Comparison of ENCODE assay signal across 24 cellular contexts in genomic region chr11:131491503-131491902, GRCh38.
A peak's percentile ranks its signal among the peaks of the same experiment; 100 is the strongest.
DNase-seq lines count a peak whose midpoint lies in the region; ATAC-seq and TF ChIP-seq lines count a peak whose summit lies in the region.
"Had no signal": no experiment of that assay in that cellular context is flagged by ENCODE, and none has a peak within 500 bp of the region (broad histone marks: within the 10 kb centered on the region; RNA-seq: fewer than 3 reads in every experiment).

No MANE protein-coding gene starts in this region.

- TF ChIP-seq CTCF in AG04449 (IDR thresholded peaks at IDR 0.05; ENCODE audit: insufficient read depth, low read length, missing control alignments), result no peak
- TF ChIP-seq CTCF in IMR-90 (conservative IDR thresholded peaks at IDR 0.05; ENCODE audit: low read depth, low read length), result no peak
- no peak for TF ChIP-seq CTCF in brain microvascular endothelial cell (IDR thresholded peaks at IDR 0.05; ENCODE audit: low read depth, low read length, missing control alignments)
- TF ChIP-seq CTCF in hepatocyte (IDR thresholded peaks at IDR 0.05; ENCODE audit: poor library complexity), result no peak

- H3K9me1 ChIP-seq in IMR-90 (ENCODE audit: insufficient read depth, low read length), result no peaks in the 10 kb centered on the region

- H3K27ac Mint-ChIP-seq in activated naive CD8-positive, alpha-beta T cell treated with anti-CD3 and anti-CD28 coated beads, Interleukin-2, amount 50 U/mL, for 24 hours, result no peak overlapping the region
- H3K27ac Mint-ChIP-seq: activated CD8-positive, alpha-beta T cell treated with anti-CD3 and anti-CD28 coated beads for 36 hours; activated T-cell treated with anti-CD3 and anti-CD28 coated beads, Interleukin-2, amount 50 U/mL, for 24 hours; effector memory CD8-positive, alpha-beta T cell; GM23338; naive B cell had no signal

- H4K20me1 ChIP-seq in IMR-90 (ENCODE audit: insufficient read depth, low read length) (no peaks in the 10 kb centered on the region), hepatocyte (ENCODE audit: insufficient read depth, poor library complexity, severe bottlenecking) (no peaks in the 10 kb centered on the region)

- H3K4ac ChIP-seq in IMR-90 (ENCODE audit: low read depth, low read length), result no peak overlapping the region

- H2AK9ac ChIP-seq in IMR-90 (replicated peaks; ENCODE audit: low read depth, low read length, poor library complexity), result no peak overlapping the region

- no peak overlapping the region for H2BK20ac ChIP-seq in IMR-90 (ENCODE audit: low read depth, low read length)

- WGBS in IMR-90 (ENCODE audit: extremely low coverage in 2 of 2, insufficient read length in 1 of 2), 2 experiments, result no CpG with 5 or more reads among the region's 4 CpGs
- WGBS in hepatocyte (ENCODE audit: low lambda C conversion rate, missing lambda C conversion rate), result 67% methylated on average over 4 of the region's 4 CpGs

- no peak overlapping the region for H2AK5ac ChIP-seq in IMR-90 (ENCODE audit: low read depth, low read length)

- no peak overlapping the region for H4K5ac ChIP-seq in IMR-90 (ENCODE audit: low read depth, low read length)

- H3K79me1 ChIP-seq in IMR-90 (ENCODE audit: low read depth in 1 of 2, low read length in 2 of 2), result no peaks in the 10 kb centered on the region

- no peaks in the 10 kb centered on the region for H3K79me2 ChIP-seq in hepatocyte

- no peak for TF ChIP-seq POLR2A in IMR-90 (IDR thresholded peaks at IDR 0.05; ENCODE audit: low read depth, low read length)

- H3K4me2 ChIP-seq in IMR-90 (ENCODE audit: low read depth, low read length) (no peak overlapping the region), hepatocyte (no peak overlapping the region)
- H3K4me2 ChIP-seq: GM23338, KMS-11 had no signal

- H3K9me2 ChIP-seq in hepatocyte (replicated peaks; ENCODE audit: insufficient read depth), result no peaks in the 10 kb centered on the region

- H3K4me3 ChIP-seq in AG04449 (ENCODE audit: low read depth, low read length), result no peak overlapping the region
- no peak overlapping the region for H3K4me3 ChIP-seq in IMR-90 (ENCODE audit: insufficient read depth, low read depth, low read length)
- H3K4me3 ChIP-seq in brain microvascular endothelial cell (ENCODE audit: low read depth, low read length), result no peak overlapping the region
- H3K4me3 ChIP-seq in hepatocyte, result no peak overlapping the region
- H3K4me3 ChIP-seq: esophagus squamous epithelium, GM23338, right lobe of liver, uterus had no signal

- no peaks in the 10 kb centered on the region for H3K36me3 ChIP-seq in IMR-90 (ENCODE audit: control insufficient read depth, insufficient read depth, low read length)
- H3K36me3 ChIP-seq in brain microvascular endothelial cell (replicated peaks), result no peaks in the 10 kb centered on the region
- H3K36me3 ChIP-seq in hepatocyte (replicated peaks; ENCODE audit: insufficient read depth, low read depth), result no peaks in the 10 kb centered on the region
- H3K36me3 ChIP-seq: esophagus squamous epithelium, right lobe of liver, uterus had no signal

- H3K56ac ChIP-seq in IMR-90 (ENCODE audit: extremely low read depth, insufficient read depth, low read length), result no peak overlapping the region

- H3K9ac ChIP-seq in IMR-90 (ENCODE audit: low read depth, low read length), result no peak overlapping the region
- H3K9ac ChIP-seq: KMS-11 had no signal

- no peak overlapping the region for H4K8ac ChIP-seq in IMR-90 (ENCODE audit: low read depth in 2 of 2, low read length in 2 of 2)

- H3K9me3 Mint-ChIP-seq in activated naive CD8-positive, alpha-beta T cell treated with anti-CD3 and anti-CD28 coated beads, Interleukin-2, amount 50 U/mL, for 24 hours, result no peaks in the 10 kb centered on the region
- H3K9me3 Mint-ChIP-seq: activated CD8-positive, alpha-beta T cell treated with anti-CD3 and anti-CD28 coated beads for 36 hours; activated T-cell treated with anti-CD3 and anti-CD28 coated beads, Interleukin-2, amount 50 U/mL, for 24 hours; GM23338 had no signal

- no peak overlapping the region for H2BK5ac ChIP-seq in IMR-90 (ENCODE audit: low read depth, low read length, poor library complexity, severe bottlenecking)

- no peak overlapping the region for H3K4me3 Mint-ChIP-seq in activated naive CD8-positive, alpha-beta T cell treated with anti-CD3 and anti-CD28 coated beads, Interleukin-2, amount 50 U/mL, for 24 hours
- H3K4me3 Mint-ChIP-seq: activated CD8-positive, alpha-beta T cell treated with anti-CD3 and anti-CD28 coated beads for 36 hours; activated T-cell treated with anti-CD3 and anti-CD28 coated beads, Interleukin-2, amount 50 U/mL, for 24 hours; effector memory CD8-positive, alpha-beta T cell; GM23338; naive B cell had no signal

- in situ Hi-C loops in IMR-90 (cut with MboI; ENCODE audit: low sequenced_read_pairs) (no loop called here), brain microvascular endothelial cell (cut with HindIII; ENCODE audit: low pct_ligation_motif_present, low sequenced_read_pairs) (no loop called here)

- POLR2A ChIA-PET in AG04449 (lab: Yijun Ruan, JAX), result no interaction called here
- POLR2A ChIA-PET in IMR-90 (lab: Charles Lee; ENCODE audit: unreplicated experiment), result no interaction called here

- H3K9me3 ChIP-seq in IMR-90 (ENCODE audit: control insufficient read depth, insufficient read depth, low read length) (no peaks in the 10 kb centered on the region), hepatocyte (ENCODE audit: low read depth) (no peaks in the 10 kb centered on the region)
- H3K9me3 ChIP-seq: esophagus squamous epithelium, right lobe of liver, uterus had no signal

- no peak overlapping the region for H2BK120ac ChIP-seq in IMR-90 (ENCODE audit: low read depth, low read length)

- no peak overlapping the region for H3K23ac ChIP-seq in IMR-90 (ENCODE audit: low read depth, low read length)

- no peak overlapping the region for H2BK15ac ChIP-seq in IMR-90 (ENCODE audit: low read depth, low read length)

- H2AFZ ChIP-seq in IMR-90 (replicated peaks; ENCODE audit: low read length, poor library complexity), result no peak overlapping the region
- no peak overlapping the region for H2AFZ ChIP-seq in hepatocyte
- H2AFZ ChIP-seq: GM23338 had no signal

- dilution Hi-C loops in IMR-90 (cut with HindIII; ENCODE audit: low sequenced_read_pairs, unreplicated experiment), result no loop called here

- no peak overlapping the region for H3K18ac ChIP-seq in IMR-90 (ENCODE audit: low read depth, low read length)

- H3K4me1 ChIP-seq in IMR-90 (ENCODE audit: control insufficient read depth, insufficient read depth, low read length) (no peaks in the 10 kb centered on the region), hepatocyte (ENCODE audit: insufficient read depth) (no peaks in the 10 kb centered on the region)
- H3K4me1 ChIP-seq: uterus had no signal

- no peak overlapping the region for H3K27ac ChIP-seq in IMR-90 (ENCODE audit: insufficient read depth, low read length)
- no peak overlapping the region for H3K27ac ChIP-seq in brain microvascular endothelial cell
- H3K27ac ChIP-seq in hepatocyte, result no peak overlapping the region
- H3K27ac ChIP-seq: esophagus squamous epithelium, KMS-11, right lobe of liver, uterus had no signal

- intact Hi-C loops in IMR-90 (cut with micrococcal nuclease), result no loop called here

- DNase-seq in AG04449 (ENCODE audit: low read depth, low spot score) (peak; percentile 0), IMR-90 (peak; percentile 30), brain microvascular endothelial cell (peak; percentile 38), hepatocyte (ENCODE audit: low spot score) (peak; percentile 31), occipital lobe (lab: John Stamatoyannopoulos, UW) (no peak), hypothalamus (lab: John Stamatoyannopoulos, UW) (no peak)
- DNase-seq in activated naive CD8-positive, alpha-beta T cell treated with anti-CD3 and anti-CD28 coated beads, Interleukin-2, amount 50 U/mL, for 24 hours, result no peak
- DNase-seq: activated CD8-positive, alpha-beta T cell treated with anti-CD3 and anti-CD28 coated beads for 36 hours; activated naive CD4-positive, alpha-beta T cell treated with Interleukin-2 at 50 U/mL for 16 hours; activated T-cell treated with anti-CD3 and anti-CD28 coated beads, Interleukin-2, amount 50 U/mL, for 24 hours; aorta; effector memory CD8-positive, alpha-beta T cell; esophagus squamous epithelium; kidney; mesendoderm; naive B cell; NCI-H1105 treated with DMSO at 0.1 percent for 48 hours; NCI-H2107; NCI-H524; right lobe of liver; uterus had no signal

- H3K14ac ChIP-seq in IMR-90 (replicated peaks; ENCODE audit: low read depth, low read length), result no peak overlapping the region

- no peak for ATAC-seq in IMR-90 (ENCODE audit: low read depth)
- no peak for ATAC-seq in activated naive CD8-positive, alpha-beta T cell treated with anti-CD3 and anti-CD28 coated beads, Interleukin-2, amount 50 U/mL, for 24 hours
- no peak for ATAC-seq in GM18519 (IDR thresholded peaks at IDR 0.05; ENCODE audit: low FRiP score, unreplicated experiment)
- ATAC-seq: activated CD8-positive, alpha-beta T cell treated with anti-CD3 and anti-CD28 coated beads for 36 hours; effector memory CD8-positive, alpha-beta T cell; GM23338; right lobe of liver had no signal

- H3K27me3 ChIP-seq in IMR-90 (ENCODE audit: control insufficient read depth, insufficient read depth, low read length) (peaks cover 2% of the 10 kb centered on the region), brain microvascular endothelial cell (replicated peaks) (no peaks in the 10 kb centered on the region), hepatocyte (no peaks in the 10 kb centered on the region)
- H3K27me3 ChIP-seq: esophagus squamous epithelium, right lobe of liver, uterus had no signal

- no TSS peak for BruUV-seq in IMR-90 (replicated peaks; lab: Mats Ljungman, UMichigan)

- H3K27me3 Mint-ChIP-seq in activated naive CD8-positive, alpha-beta T cell treated with anti-CD3 and anti-CD28 coated beads, Interleukin-2, amount 50 U/mL, for 24 hours, result no peaks in the 10 kb centered on the region
- H3K27me3 Mint-ChIP-seq: activated CD8-positive, alpha-beta T cell treated with anti-CD3 and anti-CD28 coated beads for 36 hours; activated T-cell treated with anti-CD3 and anti-CD28 coated beads, Interleukin-2, amount 50 U/mL, for 24 hours; effector memory CD8-positive, alpha-beta T cell; naive B cell had no signal

- no peaks in the 10 kb centered on the region for H3K4me1 Mint-ChIP-seq in activated naive CD8-positive, alpha-beta T cell treated with anti-CD3 and anti-CD28 coated beads, Interleukin-2, amount 50 U/mL, for 24 hours
- H3K4me1 Mint-ChIP-seq: naive B cell had no signal

- H4K91ac ChIP-seq in IMR-90 (ENCODE audit: insufficient read depth, low read depth, low read length), result no peak overlapping the region

- CTCF ChIA-PET in AG04449 (lab: Yijun Ruan, JAX), result no interaction called here
- CTCF ChIA-PET in IMR-90 (lab: Yijun Ruan, JAX), result no interaction called here

- no peak for TF ChIP-seq RAD21 in IMR-90 (IDR thresholded peaks at IDR 0.05; ENCODE audit: low read length)

- no peaks in the 10 kb centered on the region for H3K36me3 Mint-ChIP-seq in activated naive CD8-positive, alpha-beta T cell treated with anti-CD3 and anti-CD28 coated beads, Interleukin-2, amount 50 U/mL, for 24 hours (ENCODE audit: low read depth)
- H3K36me3 Mint-ChIP-seq: naive B cell had no signal

TF ChIP-seq in IMR-90, 13 proteins besides CTCF, POLR2A, EP300 and RAD21 (continues in another document):
- TF ChIP-seq MXI1 (IDR thresholded peaks at IDR 0.05; ENCODE audit: borderline replicate concordance, low read depth, low read length) (no peak), RFX5 (IDR thresholded peaks at IDR 0.05; ENCODE audit: low read depth, low read length) (no peak), MAFK (IDR thresholded peaks at IDR 0.05; ENCODE audit: low read depth, low read length) (no peak), BHLHE40 (IDR thresholded peaks at IDR 0.05; ENCODE audit: low read depth, low read length) (peak; percentile 72)

Comparison
In these comparisons a context has a peak if more than half of its experiments do, and no peak if none do; other contexts are left out.
1. DNase-seq: peak in AG04449 (single experiment), IMR-90 (single experiment), brain microvascular endothelial cell (single experiment) and hepatocyte (single experiment); none in activated naive CD8-positive, alpha-beta T cell treated with anti-CD3 and anti-CD28 coated beads, Interleukin-2, amount 50 U/mL, for 24 hours (single experiment), occipital lobe (single experiment) and hypothalamus (0 of 51).